In the genomic region with DNA sequence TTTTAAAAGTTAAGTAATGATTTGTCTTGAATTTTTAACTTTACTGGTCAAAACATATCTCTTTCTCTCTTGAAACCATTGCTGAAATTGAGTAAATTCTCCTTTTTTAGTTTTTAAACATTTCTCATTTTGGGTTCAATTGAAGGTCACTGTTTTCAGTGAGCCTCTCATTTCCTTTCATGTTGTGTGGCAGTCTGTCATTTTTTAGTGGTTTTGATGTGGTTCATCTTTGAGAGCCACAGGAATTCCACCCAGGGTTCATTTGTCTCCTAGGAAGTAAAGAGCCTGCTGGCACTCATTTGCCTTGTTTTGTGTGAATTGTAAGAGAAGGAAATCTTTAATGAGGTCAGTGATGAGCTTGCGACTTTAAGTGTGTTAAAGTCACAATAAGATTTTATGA, we compare ENCODE assay signal across 11 cellular contexts. TPM values are rescaled to one million over a fixed set of nuclear protein-coding genes. Genes with fewer than 3 reads are reported as not detected.
A peak's percentile ranks its signal among the peaks of the same experiment; 100 is the strongest.
DNase-seq lines count a peak whose midpoint lies in the region; ATAC-seq, FAIRE-seq and TF ChIP-seq lines count a peak whose summit lies in the region.
"Had no signal": no experiment of that assay in that cellular context is flagged by ENCODE, and none has a peak within 500 bp of the region (broad histone marks: within the 10 kb centered on the region; RNA-seq: fewer than 3 reads in every experiment).

No MANE protein-coding gene starts in this region.

- no peaks in the 10 kb centered on the region; a peak in 1 of 5 replicates for H3K27me3 ChIP-seq in K562 (ENCODE audit: control insufficient read depth in 2 of 2, insufficient read depth in 2 of 2, low read length in 2 of 2)
- H3K27me3 ChIP-seq in smooth muscle cell (ENCODE audit: low read depth), result no peaks in the 10 kb centered on the region

- FAIRE-seq in K562 (lab: Jason Lieb, UNC), result no peak

- H3K4me1 Mint-ChIP-seq in activated T-cell treated with anti-CD3 and anti-CD28 coated beads, Interleukin-2, amount 50 U/mL, for 24 hours (ENCODE audit: low read depth), result peaks cover 17% of the 10 kb centered on the region
- H3K4me1 Mint-ChIP-seq in stimulated activated naive B cell treated with anti-CD40 and anti-IgM and Interleukin-4, amounts not matched to agents 10 μg/mL and 1 μg/mL and 100 μg/mL, for 72 hours, result peaks cover 5 to 12% of the 10 kb centered on the region in 2 donors
- H3K4me1 Mint-ChIP-seq: naive B cell had no signal

- POLR2A ChIA-PET in K562 (lab: Yijun Ruan, JAX), result interaction anchor here (0.6 to 1.8 kb wide), 2 partner anchors 9 to 282 kb away, joined by 5 read pairs; no protein-coding TSS in a partner anchor

- H3K27ac Mint-ChIP-seq in activated T-cell treated with anti-CD3 and anti-CD28 coated beads, Interleukin-2, amount 50 U/mL, for 24 hours, result peak overlapping the region; percentile 5
- H3K27ac Mint-ChIP-seq in stimulated activated naive B cell treated with anti-CD40 and anti-IgM and Interleukin-4, amounts not matched to agents 10 μg/mL and 1 μg/mL and 100 μg/mL, for 72 hours, result no peak overlapping the region
- H3K27ac Mint-ChIP-seq: naive B cell had no signal

- no peaks in the 10 kb centered on the region for H3K79me2 ChIP-seq in K562 (ENCODE audit: control insufficient read depth, insufficient read depth, low read length)
- no peaks in the 10 kb centered on the region for H3K79me2 ChIP-seq in smooth muscle cell (ENCODE audit: low read depth)

- H4K20me1 ChIP-seq in K562 (replicated peaks; ENCODE audit: control insufficient read depth, insufficient read depth, low read length) (no peaks in the 10 kb centered on the region), smooth muscle cell (ENCODE audit: low read depth) (no peaks in the 10 kb centered on the region)

- H3K9me1 ChIP-seq in K562 (ENCODE audit: control insufficient read depth, insufficient read depth, low read length), result no peaks in the 10 kb centered on the region

- H3K27ac ChIP-seq in K562 (ENCODE audit: extremely low read depth, low read depth, low read length) (no peak overlapping the region), smooth muscle cell (ENCODE audit: low read depth) (no peak overlapping the region)

- in situ Hi-C loops in K562 (cut with MboI), result loop anchor here (10.0 kb wide), 1 partner anchor 266 kb away; no protein-coding TSS in a partner anchor

- H3K27me3 Mint-ChIP-seq in activated T-cell treated with anti-CD3 and anti-CD28 coated beads, Interleukin-2, amount 50 U/mL, for 24 hours, result peaks cover 2% of the 10 kb centered on the region
- peaks cover 0 to 11% of the 10 kb centered on the region in 2 donors for H3K27me3 Mint-ChIP-seq in stimulated activated naive B cell treated with anti-CD40 and anti-IgM and Interleukin-4, amounts not matched to agents 10 μg/mL and 1 μg/mL and 100 μg/mL, for 72 hours

- no peak overlapping the region for H3K4me3 Mint-ChIP-seq in activated T-cell treated with anti-CD3 and anti-CD28 coated beads, Interleukin-2, amount 50 U/mL, for 24 hours
- H3K4me3 Mint-ChIP-seq in stimulated activated naive B cell treated with anti-CD40 and anti-IgM and Interleukin-4, amounts not matched to agents 10 μg/mL and 1 μg/mL and 100 μg/mL, for 72 hours, result no peak overlapping the region
- H3K4me3 Mint-ChIP-seq: naive B cell had no signal

- 65% methylated on average over 1 of the region's 1 CpG for WGBS in K562 (ENCODE audit: insufficient coverage, low coverage, missing lambda C conversion rate)
- 64% methylated on average over 1 of the region's 1 CpG for WGBS in smooth muscle cell (ENCODE audit: low lambda C conversion rate)

- H3K4me1 ChIP-seq in K562 (replicated peaks in 1 of 2; ENCODE audit: control insufficient read depth in 2 of 2, insufficient read depth in 2 of 2, low read length in 2 of 2) (peaks cover 5 to 15% of the 10 kb centered on the region in 2 experiments; a peak in 4 of 5 replicates), smooth muscle cell (ENCODE audit: low read depth) (peaks cover 15% of the 10 kb centered on the region)

- H2AFZ ChIP-seq in K562 (ENCODE audit: low read depth, low read length) (0 out of 2 replicates have a peak overlapping the region, but pooled peaks have one; percentile 6), smooth muscle cell (ENCODE audit: low read depth) (no peak overlapping the region)

- H3K9me3 ChIP-seq in K562 (replicated peaks; ENCODE audit: control insufficient read depth, insufficient read depth, low read depth, low read length), result no peaks in the 10 kb centered on the region
- no peaks in the 10 kb centered on the region for H3K9me3 ChIP-seq in smooth muscle cell (replicated peaks; ENCODE audit: low read depth)

- ATAC-seq in HG03432 (IDR thresholded peaks at IDR 0.05; ENCODE audit: unreplicated experiment) (peak; percentile 79), K562 (no peak)
- no peak for ATAC-seq in stimulated activated naive B cell treated with anti-CD40 and anti-IgM and Interleukin-4, amounts not matched to agents 10 μg/mL and 1 μg/mL and 100 μg/mL, for 72 hours (replicated peaks)

- H3K4me2 ChIP-seq in K562 (ENCODE audit: insufficient read depth, low read length), result no peak overlapping the region
- peak overlapping the region; percentile 6 for H3K4me2 ChIP-seq in smooth muscle cell

- H3K4me3 ChIP-seq in K562 (no peak overlapping the region), smooth muscle cell (no peak overlapping the region)

- no peaks in the 10 kb centered on the region for H3K9me3 Mint-ChIP-seq in activated T-cell treated with anti-CD3 and anti-CD28 coated beads, Interleukin-2, amount 50 U/mL, for 24 hours
- H3K9me3 Mint-ChIP-seq in stimulated activated naive B cell treated with anti-CD40 and anti-IgM and Interleukin-4, amounts not matched to agents 10 μg/mL and 1 μg/mL and 100 μg/mL, for 72 hours, result no peaks in the 10 kb centered on the region

- TF ChIP-seq EP300 in K562 (IDR thresholded peaks at IDR 0.05; ENCODE audit: low read length), result no peak

- DNase-seq in activated T-cell treated with anti-CD3 and anti-CD28 coated beads, Interleukin-2, amount 50 U/mL, for 24 hours, result no peak
- DNase-seq in activated T-cell treated with anti-CD3 and anti-CD28 coated beads for 4 hours (no peak), K562 (ENCODE audit: extremely low read depth in 1 of 4, low spot score in 3 of 4) (no peak), smooth muscle cell (lab: John Stamatoyannopoulos, UW; ENCODE audit: unreplicated experiment) (no peak), DMS153 (lab: John Stamatoyannopoulos, UW) (no peak)
- DNase-seq in stimulated activated naive CD4-positive, alpha-beta T cell treated with Interleukin-2 at 50 U/mL for 16 hours (lab: John Stamatoyannopoulos, UW), result no peak
- DNase-seq in stimulated activated naive B cell treated with anti-CD40 and anti-IgM and Interleukin-4, amounts not matched to agents 10 μg/mL and 1 μg/mL and 100 μg/mL, for 72 hours, result no peak
- DNase-seq: activated naive CD4-positive, alpha-beta T cell treated with Interleukin-2 at 50 U/mL for 16 hours; naive B cell; NCI-H1930 had no signal

- no peaks in the 10 kb centered on the region for H3K36me3 Mint-ChIP-seq in activated T-cell treated with anti-CD3 and anti-CD28 coated beads, Interleukin-2, amount 50 U/mL, for 24 hours (ENCODE audit: low read depth)
- H3K36me3 Mint-ChIP-seq in stimulated activated naive B cell treated with anti-CD40 and anti-IgM and Interleukin-4, amounts not matched to agents 10 μg/mL and 1 μg/mL and 100 μg/mL, for 72 hours, result no peaks in the 10 kb centered on the region
- H3K36me3 Mint-ChIP-seq: naive B cell had no signal

- intact Hi-C loops in K562 (cut with micrococcal nuclease), result loop anchor here (5.0 kb wide), 1 partner anchor 68 kb away; no protein-coding TSS in a partner anchor

- CTCF ChIA-PET in K562 (lab: Yijun Ruan, JAX; ENCODE audit: low intra/inter-chr PET ratio), result no interaction called here

- no TSS peak for BruUV-seq in K562 (replicated peaks; lab: Mats Ljungman, UMichigan)

- H3K9ac ChIP-seq in K562 (ENCODE audit: insufficient read depth in 1 of 2, low read depth in 2 of 2, low read length in 2 of 2) (no peak overlapping the region), smooth muscle cell (ENCODE audit: low read depth) (no peak overlapping the region)

- no peak for TF ChIP-seq CTCF in K562 (IDR thresholded peaks at IDR 0.05 in 2 of 3, conservative IDR thresholded peaks at IDR 0.05 in 1 of 3; ENCODE audit: insufficient read depth in 2 of 3, low read depth in 1 of 3, low read length in 3 of 3)
- TF ChIP-seq CTCF in smooth muscle cell (IDR thresholded peaks at IDR 0.05; ENCODE audit: borderline replicate concordance, insufficient read depth, poor library complexity, severe bottlenecking), result no peak

- no peak for TF ChIP-seq RAD21 in K562 (CRISPR knock-in tag; conservative IDR thresholded peaks at IDR 0.05 in 1 of 2, IDR thresholded peaks at IDR 0.05 in 1 of 2)

- H3K36me3 ChIP-seq in K562 (ENCODE audit: control insufficient read depth, insufficient read depth, low read length) (no peaks in the 10 kb centered on the region), smooth muscle cell (ENCODE audit: low read depth) (no peaks in the 10 kb centered on the region)

- TF ChIP-seq POLR2A in K562 (conservative IDR thresholded peaks at IDR 0.05), result no peak

- no peaks in the 10 kb centered on the region for H3F3A ChIP-seq in smooth muscle cell (ENCODE audit: low read depth)

TF ChIP-seq in K562, 482 proteins besides CTCF, POLR2A, EP300 and RAD21:
- no peak for TF ChIP-seq CBX1 (IDR thresholded peaks at IDR 0.05; ENCODE audit: low read depth)
- TF ChIP-seq BCOR (IDR thresholded peaks at IDR 0.05), result no peak

RNA-seq across cellular contexts. Expression of gene CLDN11, which starts 10.4 kb away (rescaled TPM):
- total RNA-seq in K562 (2011; cell fraction: chromatin; rRNA removed; ENCODE audit: low replicate concordance), result 0.25 and 0.30 TPM in 2 replicates
- 0.67 and 0.79 TPM in 2 replicates for total RNA-seq in K562 (2011; cell fraction: nucleolus; rRNA removed)
- 0.76 and 0.95 TPM in 2 replicates for total RNA-seq in K562 (2011; cell fraction: nucleoplasm; rRNA removed)
- 0.37 and 0.41 TPM in 2 replicates for total RNA-seq in K562 (2014; rRNA removed)
- 0.16 and 0.18 TPM in 2 replicates for total RNA-seq in K562 (2014; rRNA removed; fragmentation: Illumina TruSeq; extraction: Trizol)
- 0.26 and 0.33 TPM in 2 replicates for total RNA-seq in K562 (2015; rRNA removed; fragmentation: Illumina TruSeq; extraction: Trizol)
- total RNA-seq in K562 (2021), result 0.24 and 0.42 TPM in 2 replicates
- polyA plus RNA-seq in K562 (2011; rRNA removed), result not detected in 2 replicates
- 0.22 TPM in 1 of 2 replicates, not detected in the other for polyA plus RNA-seq in K562 (2011; cell fraction: cytosol; rRNA removed)
- polyA plus RNA-seq in K562 (2011; cell fraction: nucleus; rRNA removed), result not detected in 2 replicates
- polyA plus RNA-seq in K562 (2012), result 0.17 and 0.42 TPM in 2 replicates
- polyA plus RNA-seq in K562 (2014; fragmentation: Illumina TruSeq; extraction: Trizol), result 0.17 and 0.18 TPM in 2 replicates
- under 1 TPM; 0.14 to 0.15 TPM for polyA plus RNA-seq in K562 (2014; fragmentation: Nextera tagmentation; extraction: Ambion mirVana)
- 0.05 and 0.16 TPM in 2 replicates for polyA plus RNA-seq in K562 (2014; rRNA removed)
- 0.32 TPM in 1 of 2 replicates, not detected in the other for polyA minus RNA-seq in K562 (2011; rRNA and poly(A)+ RNA removed)
- polyA minus RNA-seq in K562 (2011; cell fraction: cytosol; rRNA and poly(A)+ RNA removed), result 0.57 TPM in 1 of 2 replicates, not detected in the other
- not detected in 2 replicates for polyA minus RNA-seq in K562 (2011; cell fraction: nucleus; rRNA and poly(A)+ RNA removed)
- total RNA-seq in smooth muscle cell, result 4.2 and 5.9 TPM in 2 replicates
- polyA plus RNA-seq in smooth muscle cell, result 1.0 and 1.3 TPM in 2 replicates
